In the genomic region with DNA sequence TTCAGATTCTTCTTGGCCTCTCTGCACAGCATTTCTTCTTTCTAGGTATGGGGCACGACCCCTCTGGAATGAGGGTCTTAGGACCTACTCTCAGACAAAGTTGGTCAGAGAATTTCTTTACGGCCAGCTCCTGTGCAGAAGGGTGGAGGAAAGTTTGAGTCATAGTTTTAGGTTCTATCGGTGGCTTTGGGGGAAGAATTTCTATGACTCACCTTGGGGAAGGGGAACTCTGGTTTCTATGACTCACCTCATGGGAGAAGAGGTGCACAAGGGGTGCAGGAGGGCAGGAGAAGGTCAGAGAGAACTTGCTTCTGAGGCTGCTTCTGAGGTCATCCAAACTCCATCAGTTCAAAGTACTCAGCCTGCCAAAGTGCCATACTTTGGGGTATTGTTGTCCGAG, we compare ENCODE assay signal across 8 cellular contexts.
DNase-seq lines count a peak whose midpoint lies in the region; ATAC-seq and TF ChIP-seq lines count a peak whose summit lies in the region.

No MANE protein-coding gene starts in this region.

- H3K4me3 ChIP-seq in NB4 (ENCODE audit: low read depth, low read length) (no peak overlapping the region), choroid plexus epithelial cell (ENCODE audit: low read depth, low read length) (no peak overlapping the region), coronary artery (no peak overlapping the region)

- peak; percentile 89 for ATAC-seq in GM21825 (IDR thresholded peaks at IDR 0.05; ENCODE audit: unreplicated experiment)

- TF ChIP-seq POLR2A in NB4 (IDR thresholded peaks at IDR 0.05; ENCODE audit: extremely low read depth, insufficient read length), result no peak

- DNase-seq in GM04504 (ENCODE audit: low read depth), result peak; percentile 20
- peak; percentile 69 for DNase-seq in NB4 (ENCODE audit: low read depth)
- DNase-seq in choroid plexus epithelial cell (ENCODE audit: low read depth), result peak; percentile 62
- no peak for DNase-seq in coronary artery (ENCODE audit: low spot score)
- no peak for DNase-seq in effector CD8-positive, alpha-beta T cell (lab: John Stamatoyannopoulos, UW)
- DNase-seq in HuH-7.5 (ENCODE audit: low spot score), result no peak
- no peak for DNase-seq in NCI-H510A (lab: John Stamatoyannopoulos, UW)

- H3K27ac ChIP-seq in coronary artery, result no peak overlapping the region

- TF ChIP-seq CTCF in NB4 (IDR thresholded peaks at IDR 0.05; ENCODE audit: low read depth, low read length) (no peak), choroid plexus epithelial cell (conservative IDR thresholded peaks at IDR 0.05; ENCODE audit: low read depth, low read length) (no peak), coronary artery (IDR thresholded peaks at IDR 0.05) (no peak)

Comparison
In these comparisons a context has a peak if more than half of its experiments do, and no peak if none do; other contexts are left out.
1. DNase-seq: peak in GM04504 (single experiment), NB4 (single experiment) and choroid plexus epithelial cell (single experiment); none in coronary artery (single experiment), effector CD8-positive, alpha-beta T cell (single experiment), HuH-7.5 (single experiment) and NCI-H510A (single experiment).